Comparison of ENCODE assay signal across 30 cellular contexts in genomic region chr7:51273360-51273759, GRCh38.
"Had no signal": no experiment of that assay in that cellular context is flagged by ENCODE, and none has a peak within 500 bp of the region (broad histone marks: within the 10 kb centered on the region; RNA-seq: fewer than 3 reads in every experiment).

No MANE protein-coding gene starts in this region.

- DNase-seq: activated CD4-positive, alpha-beta memory T cell treated with anti-CD3 and anti-CD28 coated beads, Interleukin-2, amount 10 ng/mL, durations not matched to agents 7 days and 5 days; activated CD4-positive, alpha-beta T cell treated with anti-CD3 and anti-CD28 coated beads for 36 hours; activated CD4-positive, alpha-beta T cell treated with anti-CD3 and anti-CD28 coated beads, Interleukin-2, amount 50 U/mL, for 1 hour; activated gamma-delta T cell; activated naive CD4-positive, alpha-beta T cell treated with anti-CD3 and anti-CD28 coated beads for 36 hours; activated T-cell treated with anti-CD3 and anti-CD28 coated beads for 4 hours; activated T-cell treated with anti-CD3 and anti-CD28 coated beads, Interleukin-2, amount 50 U/mL, for 48 hours; amygdala; brain microvascular endothelial cell; cerebellar nuclear complex; Karpas-422; MM.1S; NCI-H1105; NCI-H1436; NCI-H187; NCI-H2081; NCI-H2171; NCI-H2227 treated with DMSO at 0.1 percent for 48 hours; NCI-H524; NCI-H748 treated with DMSO at 0.1 percent for 48 hours; RPMI8226; SJCRH30; SK-N-SH; T-helper 1 cell; WERI-Rb-1 had no signal

- H3K27ac ChIP-seq: brain microvascular endothelial cell, cardiac muscle cell, SJCRH30, WERI-Rb-1 had no signal

- ATAC-seq: activated CD4-positive, alpha-beta T cell treated with anti-CD3 and anti-CD28 coated beads for 36 hours; activated T-helper 17 cell treated with anti-CD3 and anti-CD28 coated beads, Interleukin-2, amount 50 U/mL, for 72 hours; K562; Panc1; Right ventricle myocardium inferior had no signal

- H3K9ac ChIP-seq: SK-N-SH had no signal

- H3K27me3 ChIP-seq: brain microvascular endothelial cell, cardiac muscle cell, SJCRH30 had no signal

- H3K4me3 ChIP-seq: cardiac muscle cell, K562, SJCRH30 had no signal

- H3K4me2 ChIP-seq: SK-N-SH had no signal

- H3K9me3 ChIP-seq: SJCRH30, SK-N-SH had no signal

- H3K36me3 ChIP-seq: brain microvascular endothelial cell, cardiac muscle cell, SJCRH30, WERI-Rb-1 had no signal
